In genomic region chr15:22838292-22839042, GRCh38 we compare ENCODE assay signal across 1 cellular context.
TF ChIP-seq lines count a peak whose summit lies in the region.

Gene NIPA2, plus strand, starts transcription at chr15:22838666. Its CDS starts 13,066 bp downstream, at chr15:22851732.

TF ChIP-seq in HepG2, 621 proteins besides CTCF, POLR2A, EP300 and RAD21 (continued from another document and continues in another):
- TF ChIP-seq ONECUT2 (CRISPR knock-in tag; IDR thresholded peaks at IDR 0.05) (no peak), RAD51 (IDR thresholded peaks at IDR 0.05; ENCODE audit: borderline replicate concordance) (no peak), FOXJ3 (CRISPR knock-in tag; IDR thresholded peaks at IDR 0.05; ENCODE audit: borderline replicate concordance) (no peak), ZNF354B (CRISPR knock-in tag; IDR thresholded peaks at IDR 0.05) (no peak), SNAI1 (CRISPR knock-in tag; IDR thresholded peaks at IDR 0.05; ENCODE audit: borderline replicate concordance) (no peak), ZNF574 (CRISPR knock-in tag; IDR thresholded peaks at IDR 0.05) (peak; percentile 77), CHD4 (IDR thresholded peaks at IDR 0.05; ENCODE audit: borderline replicate concordance, low read length) (peak; percentile 39; the same call in 1 of the 2 replicates), TBP (CRISPR knock-in tag; IDR thresholded peaks at IDR 0.05) (no peak), ZNF547 (CRISPR knock-in tag; IDR thresholded peaks at IDR 0.05) (no peak), POLR2AphosphoS5 (IDR thresholded peaks at IDR 0.05; ENCODE audit: low read depth, low read length) (peak; percentile 76), KMT2A (CRISPR knock-in tag; IDR thresholded peaks at IDR 0.05) (peak; percentile 94), HOXA9 (CRISPR knock-in tag; IDR thresholded peaks at IDR 0.05; ENCODE audit: borderline replicate concordance) (no peak), ZBTB42 (CRISPR knock-in tag; IDR thresholded peaks at IDR 0.05) (no peak), SIX4 (CRISPR knock-in tag; IDR thresholded peaks at IDR 0.05) (peak; percentile 47), ZC3H13 (CRISPR knock-in tag; IDR thresholded peaks at IDR 0.05) (no peak), HOXD1 (CRISPR knock-in tag; IDR thresholded peaks at IDR 0.05) (no peak; the same call in none of the 2 replicates), SMAD1 (CRISPR knock-in tag; IDR thresholded peaks at IDR 0.05; ENCODE audit: borderline replicate concordance, low read depth) (no peak), ZNF792 (CRISPR knock-in tag; IDR thresholded peaks at IDR 0.05) (0 out of 2 replicates have a peak, but pooled peaks have one; percentile 26), SOX5 (CRISPR knock-in tag; IDR thresholded peaks at IDR 0.05; ENCODE audit: borderline replicate concordance) (peak; percentile 22; the same call in 1 of the 2 replicates), PHF21A (CRISPR knock-in tag; IDR thresholded peaks at IDR 0.05) (peak; percentile 55; the same call in 1 of the 2 replicates), ZMYM4 (CRISPR knock-in tag; IDR thresholded peaks at IDR 0.05) (peak; percentile 79), ZNF3 (CRISPR knock-in tag; IDR thresholded peaks at IDR 0.05) (no peak), KLF6 (CRISPR knock-in tag; IDR thresholded peaks at IDR 0.05) (0 out of 2 replicates have a peak, but pooled peaks have one; percentile 35), PPARG (CRISPR knock-in tag; conservative IDR thresholded peaks at IDR 0.05) (no peak; the same call in 1 of the 2 replicates), ZNF326 (CRISPR knock-in tag; IDR thresholded peaks at IDR 0.05; ENCODE audit: borderline replicate concordance) (no peak), HBP1 (CRISPR knock-in tag; IDR thresholded peaks at IDR 0.05; ENCODE audit: low read depth) (0 out of 2 replicates have a peak, but pooled peaks have one; percentile 42), ZNF296 (CRISPR knock-in tag; conservative IDR thresholded peaks at IDR 0.05) (no peak), SAP130 (CRISPR knock-in tag; IDR thresholded peaks at IDR 0.05; ENCODE audit: low read depth) (peak; percentile 95), PTBP1 (IDR thresholded peaks at IDR 0.05; ENCODE audit: low read depth, low read length, poor library complexity, severe bottlenecking) (no peak), MIXL1 (CRISPR knock-in tag; IDR thresholded peaks at IDR 0.05) (no peak), KAT2B (IDR thresholded peaks at IDR 0.05; ENCODE audit: borderline replicate concordance, low read depth, low read length) (no peak), SMARCC2 (IDR thresholded peaks at IDR 0.05) (no peak)
- TF ChIP-seq, protein P1, sequence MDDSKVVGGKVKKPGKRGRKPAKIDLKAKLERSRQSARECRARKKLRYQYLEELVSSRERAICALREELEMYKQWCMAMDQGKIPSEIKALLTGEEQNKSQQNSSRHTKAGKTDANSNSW (CRISPR knock-in tag; IDR thresholded peaks at IDR 0.05; ENCODE audit: borderline replicate concordance) = no peak; the same call in 1 of the 2 replicates
- TF ChIP-seq, protein P2, sequence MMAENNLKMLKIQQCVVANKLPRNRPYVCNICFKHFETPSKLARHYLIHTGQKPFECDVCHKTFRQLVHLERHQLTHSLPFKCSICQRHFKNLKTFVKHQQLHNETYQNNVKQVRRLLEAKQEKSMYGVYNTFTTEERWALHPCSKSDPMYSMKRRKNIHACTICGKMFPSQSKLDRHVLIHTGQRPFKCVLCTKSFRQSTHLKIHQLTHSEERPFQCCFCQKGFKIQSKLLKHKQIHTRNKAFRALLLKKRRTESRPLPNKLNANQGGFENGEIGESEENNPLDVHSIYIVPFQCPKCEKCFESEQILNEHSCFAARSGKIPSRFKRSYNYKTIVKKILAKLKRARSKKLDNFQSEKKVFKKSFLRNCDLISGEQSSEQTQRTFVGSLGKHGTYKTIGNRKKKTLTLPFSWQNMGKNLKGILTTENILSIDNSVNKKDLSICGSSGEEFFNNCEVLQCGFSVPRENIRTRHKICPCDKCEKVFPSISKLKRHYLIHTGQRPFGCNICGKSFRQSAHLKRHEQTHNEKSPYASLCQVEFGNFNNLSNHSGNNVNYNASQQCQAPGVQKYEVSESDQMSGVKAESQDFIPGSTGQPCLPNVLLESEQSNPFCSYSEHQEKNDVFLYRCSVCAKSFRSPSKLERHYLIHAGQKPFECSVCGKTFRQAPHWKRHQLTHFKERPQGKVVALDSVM (CRISPR knock-in tag; IDR thresholded peaks at IDR 0.05) = no peak
- TF ChIP-seq, protein P3, sequence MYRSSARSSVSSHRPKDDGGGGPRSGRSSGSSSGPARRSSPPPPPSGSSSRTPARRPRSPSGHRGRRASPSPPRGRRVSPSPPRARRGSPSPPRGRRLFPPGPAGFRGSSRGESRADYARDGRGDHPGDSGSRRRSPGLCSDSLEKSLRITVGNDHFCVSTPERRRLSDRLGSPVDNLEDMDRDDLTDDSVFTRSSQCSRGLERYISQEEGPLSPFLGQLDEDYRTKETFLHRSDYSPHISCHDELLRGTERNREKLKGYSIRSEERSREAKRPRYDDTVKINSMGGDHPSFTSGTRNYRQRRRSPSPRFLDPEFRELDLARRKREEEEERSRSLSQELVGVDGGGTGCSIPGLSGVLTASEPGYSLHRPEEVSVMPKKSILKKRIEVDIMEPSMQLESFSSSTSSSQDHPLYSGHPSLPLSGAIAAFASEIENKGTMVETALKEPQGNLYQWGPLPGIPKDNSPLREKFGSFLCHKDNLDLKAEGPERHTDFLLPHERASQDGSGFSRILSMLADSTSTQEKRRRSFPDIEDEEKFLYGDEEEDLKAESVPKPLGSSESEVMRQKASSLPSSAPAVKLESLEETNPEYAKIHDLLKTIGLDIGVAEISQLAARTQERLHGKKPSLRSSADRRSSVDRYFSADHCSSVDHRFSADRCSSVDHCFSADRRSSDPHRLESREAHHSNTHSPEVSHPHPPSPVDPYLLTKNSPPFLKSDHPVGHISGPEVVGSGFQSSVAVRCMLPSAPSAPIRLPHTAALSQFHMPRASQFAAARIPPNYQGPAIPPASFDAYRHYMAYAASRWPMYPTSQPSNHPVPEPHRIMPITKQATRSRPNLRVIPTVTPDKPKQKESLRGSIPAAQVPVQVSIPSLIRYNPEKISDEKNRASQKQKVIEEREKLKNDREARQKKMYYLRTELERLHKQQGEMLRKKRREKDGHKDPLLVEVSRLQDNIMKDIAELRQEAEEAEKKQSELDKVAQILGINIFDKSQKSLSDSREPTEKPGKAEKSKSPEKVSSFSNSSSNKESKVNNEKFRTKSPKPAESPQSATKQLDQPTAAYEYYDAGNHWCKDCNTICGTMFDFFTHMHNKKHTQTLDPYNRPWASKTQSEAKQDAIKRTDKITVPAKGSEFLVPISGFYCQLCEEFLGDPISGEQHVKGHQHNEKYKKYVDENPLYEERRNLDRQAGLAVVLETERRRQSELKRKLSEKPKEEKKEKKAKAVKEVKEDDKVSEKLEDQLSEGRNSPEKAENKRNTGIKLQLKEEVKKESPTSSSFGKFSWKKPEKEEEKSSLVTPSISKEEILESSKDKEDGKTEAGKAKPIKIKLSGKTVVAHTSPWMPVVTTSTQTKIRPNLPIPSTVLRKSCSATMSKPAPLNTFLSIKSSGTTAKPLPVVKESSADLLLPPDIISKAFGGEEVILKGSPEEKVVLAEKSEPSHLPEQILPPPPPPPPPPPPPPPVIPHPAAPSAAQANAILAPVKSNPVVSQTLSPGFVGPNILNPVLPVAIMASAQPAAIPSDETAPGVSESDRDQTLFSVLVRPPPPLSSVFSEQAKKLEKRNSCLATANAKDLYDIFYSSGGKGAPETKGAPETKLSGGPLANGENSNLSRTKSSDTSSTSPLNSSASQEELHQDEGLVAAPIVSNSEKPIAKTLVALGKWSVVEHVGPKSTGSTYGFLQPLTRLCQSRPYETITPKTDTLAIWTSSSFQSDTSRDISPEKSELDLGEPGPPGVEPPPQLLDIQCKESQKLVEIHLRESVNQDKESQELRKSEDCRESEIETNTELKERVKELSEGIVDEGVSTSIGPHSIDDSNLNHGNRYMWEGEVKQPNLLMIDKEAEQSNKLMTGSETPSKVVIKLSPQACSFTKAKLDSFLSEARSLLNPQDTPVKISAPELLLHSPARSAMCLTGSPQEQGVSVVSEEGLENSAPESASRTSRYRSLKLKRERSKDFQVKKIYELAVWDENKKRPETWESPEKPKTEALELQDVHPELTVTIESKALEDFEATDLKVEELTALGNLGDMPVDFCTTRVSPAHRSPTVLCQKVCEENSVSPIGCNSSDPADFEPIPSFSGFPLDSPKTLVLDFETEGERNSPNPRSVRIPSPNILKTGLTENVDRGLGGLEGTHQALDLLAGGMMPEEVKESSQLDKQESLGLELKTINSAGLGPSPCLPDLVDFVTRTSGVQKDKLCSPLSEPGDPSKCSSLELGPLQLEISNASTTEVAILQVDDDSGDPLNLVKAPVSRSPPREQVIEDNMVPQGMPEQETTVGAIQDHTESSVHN (CRISPR knock-in tag; IDR thresholded peaks at IDR 0.05) = no peak
- TF ChIP-seq, protein P4, sequence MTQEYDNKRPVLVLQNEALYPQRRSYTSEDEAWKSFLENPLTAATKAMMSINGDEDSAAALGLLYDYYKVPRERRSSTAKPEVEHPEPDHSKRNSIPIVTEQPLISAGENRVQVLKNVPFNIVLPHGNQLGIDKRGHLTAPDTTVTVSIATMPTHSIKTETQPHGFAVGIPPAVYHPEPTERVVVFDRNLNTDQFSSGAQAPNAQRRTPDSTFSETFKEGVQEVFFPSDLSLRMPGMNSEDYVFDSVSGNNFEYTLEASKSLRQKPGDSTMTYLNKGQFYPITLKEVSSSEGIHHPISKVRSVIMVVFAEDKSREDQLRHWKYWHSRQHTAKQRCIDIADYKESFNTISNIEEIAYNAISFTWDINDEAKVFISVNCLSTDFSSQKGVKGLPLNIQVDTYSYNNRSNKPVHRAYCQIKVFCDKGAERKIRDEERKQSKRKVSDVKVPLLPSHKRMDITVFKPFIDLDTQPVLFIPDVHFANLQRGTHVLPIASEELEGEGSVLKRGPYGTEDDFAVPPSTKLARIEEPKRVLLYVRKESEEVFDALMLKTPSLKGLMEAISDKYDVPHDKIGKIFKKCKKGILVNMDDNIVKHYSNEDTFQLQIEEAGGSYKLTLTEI (CRISPR knock-in tag; conservative IDR thresholded peaks at IDR 0.05) = no peak
- TF ChIP-seq, protein P5, sequence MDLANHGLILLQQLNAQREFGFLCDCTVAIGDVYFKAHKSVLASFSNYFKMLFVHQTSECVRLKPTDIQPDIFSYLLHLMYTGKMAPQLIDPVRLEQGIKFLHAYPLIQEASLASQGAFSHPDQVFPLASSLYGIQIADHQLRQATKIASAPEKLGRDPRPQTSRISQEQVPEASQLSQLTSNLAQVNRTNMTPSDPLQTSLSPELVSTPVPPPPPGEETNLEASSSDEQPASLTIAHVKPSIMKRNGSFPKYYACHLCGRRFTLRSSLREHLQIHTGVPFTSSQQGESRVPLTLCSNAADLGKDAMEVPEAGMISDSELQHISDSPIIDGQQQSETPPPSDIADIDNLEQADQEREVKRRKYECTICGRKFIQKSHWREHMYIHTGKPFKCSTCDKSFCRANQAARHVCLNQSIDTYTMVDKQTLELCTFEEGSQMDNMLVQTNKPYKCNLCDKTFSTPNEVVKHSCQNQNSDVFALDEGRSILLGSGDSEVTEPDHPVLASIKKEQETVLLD (CRISPR knock-in tag; IDR thresholded peaks at IDR 0.05; ENCODE audit: low read depth) = peak; percentile 68; the same call in 1 of the 2 replicates
- TF ChIP-seq, protein P6, sequence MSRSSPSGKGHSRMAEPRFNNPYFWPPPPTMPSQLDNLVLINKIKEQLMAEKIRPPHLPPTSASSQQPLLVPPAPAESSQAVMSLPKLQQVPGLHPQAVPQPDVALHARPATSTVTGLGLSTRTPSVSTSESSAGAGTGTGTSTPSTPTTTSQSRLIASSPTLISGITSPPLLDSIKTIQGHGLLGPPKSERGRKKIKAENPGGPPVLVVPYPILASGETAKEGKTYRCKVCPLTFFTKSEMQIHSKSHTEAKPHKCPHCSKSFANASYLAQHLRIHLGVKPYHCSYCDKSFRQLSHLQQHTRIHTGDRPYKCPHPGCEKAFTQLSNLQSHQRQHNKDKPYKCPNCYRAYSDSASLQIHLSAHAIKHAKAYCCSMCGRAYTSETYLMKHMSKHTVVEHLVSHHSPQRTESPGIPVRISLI (CRISPR knock-in tag; IDR thresholded peaks at IDR 0.05; ENCODE audit: borderline replicate concordance) = no peak
- TF ChIP-seq, protein P7, sequence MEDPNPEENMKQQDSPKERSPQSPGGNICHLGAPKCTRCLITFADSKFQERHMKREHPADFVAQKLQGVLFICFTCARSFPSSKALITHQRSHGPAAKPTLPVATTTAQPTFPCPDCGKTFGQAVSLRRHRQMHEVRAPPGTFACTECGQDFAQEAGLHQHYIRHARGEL (CRISPR knock-in tag; IDR thresholded peaks at IDR 0.05) = no peak
